In the genomic region with DNA sequence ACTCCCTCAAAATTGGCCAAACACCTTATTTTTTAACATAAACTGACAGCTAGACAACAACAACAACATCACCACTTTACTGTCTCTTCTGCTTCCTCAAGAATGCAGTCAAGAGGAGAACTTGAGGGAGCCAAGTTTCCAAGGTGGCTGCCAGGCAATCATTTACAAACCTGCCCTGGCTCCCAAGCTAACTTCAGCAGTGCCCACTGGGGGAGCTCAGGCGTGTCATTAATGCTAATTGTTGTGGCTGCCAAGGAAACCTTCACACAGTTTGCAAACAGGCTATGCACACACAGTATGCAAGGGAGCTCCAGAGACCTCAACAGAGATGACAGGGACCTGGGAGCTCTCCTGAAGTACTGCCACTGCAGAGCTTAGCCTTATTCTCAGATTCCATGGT, we compare ENCODE assay signal across 1 cellular context.
TF ChIP-seq lines count a peak whose summit lies in the region.

No MANE protein-coding gene starts in this region.

TF ChIP-seq in WTC11, 78 proteins besides CTCF, POLR2A, EP300 and RAD21 (continued from another document):
- no peak for TF ChIP-seq ZNF532 (CRISPR knock-in tag; IDR thresholded peaks at IDR 0.05; ENCODE audit: borderline replicate concordance)
- no peak for TF ChIP-seq NR2C2 (CRISPR knock-in tag; IDR thresholded peaks at IDR 0.05)
